ENCODE assay signal across 35 cellular contexts in the genomic region with DNA sequence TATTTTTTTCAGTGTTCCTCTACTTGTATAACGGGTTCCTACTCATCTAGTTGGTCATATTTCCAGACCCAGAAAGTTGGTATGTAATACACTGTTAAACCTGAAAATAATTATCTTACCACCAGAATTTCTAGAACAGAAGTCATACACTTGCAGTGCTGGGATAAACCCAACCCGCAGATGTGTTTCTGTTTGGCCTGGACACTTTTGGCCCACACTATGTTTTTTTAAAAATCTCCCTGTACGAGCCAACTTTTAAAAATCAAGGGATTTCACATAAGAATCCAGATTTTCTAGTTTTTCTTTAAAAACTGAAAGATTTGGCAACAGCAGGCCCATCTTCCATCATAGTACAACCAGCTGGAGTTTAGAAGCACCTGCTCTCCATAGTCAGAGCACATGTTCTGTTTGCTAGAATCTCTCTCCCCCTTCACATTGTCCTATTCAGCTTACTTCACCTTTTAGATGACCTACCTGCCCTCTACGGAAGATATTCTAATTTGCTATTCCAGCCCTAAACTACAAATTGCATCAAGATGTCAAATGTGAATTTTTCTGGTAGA.
"Had no signal": no experiment of that assay in that cellular context is flagged by ENCODE, and none has a peak within 500 bp of the region (broad histone marks: within the 10 kb centered on the region; RNA-seq: fewer than 3 reads in every experiment).

No MANE protein-coding gene starts in this region.

- H3K9me3 Mint-ChIP-seq: activated CD4-positive, alpha-beta T cell treated with anti-CD3 and anti-CD28 coated beads, Interleukin-2, amount 10 ng/mL, durations not matched to agents 24 days and 14 days; activated T-helper 17 cell treated with anti-CD3 and anti-CD28 coated beads, Interleukin-2, amount 50 U/mL, for 72 hours had no signal

- H3K4me3 ChIP-seq: body of pancreas, breast epithelium, Peyer's patch had no signal

- DNase-seq: activated CD4-positive, alpha-beta T cell treated with anti-CD3 and anti-CD28 coated beads for 1 hour; activated CD4-positive, alpha-beta T cell treated with anti-CD3 and anti-CD28 coated beads, Interleukin-2, amount 10 ng/mL, durations not matched to agents 24 days and 14 days; activated CD4-positive, alpha-beta T cell treated with anti-CD3 and anti-CD28 coated beads, Interleukin-2, amount 50 U/mL, for 4 hours; activated CD4-positive, CD25-positive, alpha-beta regulatory T cell; activated CD8-positive, alpha-beta T cell treated with anti-CD3 and anti-CD28 coated beads for 36 hours; activated effector memory CD4-positive, alpha-beta T cell treated with anti-CD3 and anti-CD28 coated beads, Interleukin-2, amount 50 U/mL, for 16 hours; activated naive CD4-positive, alpha-beta T cell; activated naive CD4-positive, alpha-beta T cell treated with anti-CD3 and anti-CD28 coated beads, Interleukin-2, amount 50 U/mL, for 16 hours; activated naive CD8-positive, alpha-beta T cell treated with anti-CD3 and anti-CD28 coated beads for 36 hours; activated T-cell treated with anti-CD3 and anti-CD28 coated beads, Interleukin-2, amount 50 U/mL, for 1 hour; activated T-cell treated with anti-CD3 and anti-CD28 coated beads, Interleukin-2, amount 50 U/mL, for 72 hours; amniotic stem cell; body of pancreas; caudate nucleus; NCI-H1092 treated with DMSO at 0.1 percent for 48 hours; NCI-H1417; NCI-H146; NCI-H187; NCI-H2029 treated with DMSO at 0.1 percent for 48 hours; NCI-H2107; NCI-H2171; NCI-H510A; NCI-H526; NCI-H748 treated with DMSO at 0.1 percent for 48 hours; NK-92 treated with Interleukin-12 subunit alpha and Interleukin-12 subunit beta, amount 100 ng/mL, for 24 hours; PC-3; Peyer's patch; RPMI8226; SW 1271; T-helper 1 cell; T-helper 2 cell; T-helper 9 cell had no signal

- H3K4me1 Mint-ChIP-seq: activated CD4-positive, alpha-beta T cell treated with anti-CD3 and anti-CD28 coated beads, Interleukin-2, amount 10 ng/mL, durations not matched to agents 24 days and 14 days; activated naive CD8-positive, alpha-beta T cell treated with anti-CD3 and anti-CD28 coated beads for 36 hours; activated T-helper 17 cell treated with anti-CD3 and anti-CD28 coated beads, Interleukin-2, amount 50 U/mL, for 72 hours had no signal

- H3K4me1 ChIP-seq: body of pancreas, breast epithelium had no signal

- H3K36me3 Mint-ChIP-seq: activated naive CD8-positive, alpha-beta T cell treated with anti-CD3 and anti-CD28 coated beads for 36 hours had no signal

- H3K4me3 Mint-ChIP-seq: activated CD4-positive, alpha-beta T cell treated with anti-CD3 and anti-CD28 coated beads, Interleukin-2, amount 10 ng/mL, durations not matched to agents 24 days and 14 days; activated CD8-positive, alpha-beta T cell treated with anti-CD3 and anti-CD28 coated beads for 36 hours; activated naive CD8-positive, alpha-beta T cell treated with anti-CD3 and anti-CD28 coated beads for 36 hours; activated T-cell treated with anti-CD3 and anti-CD28 coated beads, Interleukin-2, amount 50 U/mL, for 72 hours; activated T-helper 17 cell treated with anti-CD3 and anti-CD28 coated beads, Interleukin-2, amount 50 U/mL, for 72 hours had no signal

- H3K36me3 ChIP-seq: breast epithelium, Peyer's patch had no signal

- H3K9me3 ChIP-seq: body of pancreas, breast epithelium, Peyer's patch had no signal

- H3K27me3 ChIP-seq: body of pancreas, breast epithelium, Peyer's patch had no signal

- H3K27ac Mint-ChIP-seq: activated CD4-positive, alpha-beta T cell treated with anti-CD3 and anti-CD28 coated beads, Interleukin-2, amount 10 ng/mL, durations not matched to agents 24 days and 14 days; activated CD8-positive, alpha-beta T cell treated with anti-CD3 and anti-CD28 coated beads for 36 hours; activated naive CD8-positive, alpha-beta T cell treated with anti-CD3 and anti-CD28 coated beads for 36 hours; activated T-cell treated with anti-CD3 and anti-CD28 coated beads, Interleukin-2, amount 50 U/mL, for 72 hours; activated T-helper 17 cell treated with anti-CD3 and anti-CD28 coated beads, Interleukin-2, amount 50 U/mL, for 72 hours had no signal

- ATAC-seq: activated CD8-positive, alpha-beta T cell treated with anti-CD3 and anti-CD28 coated beads for 36 hours; activated T-cell treated with anti-CD3 and anti-CD28 coated beads, Interleukin-2, amount 50 U/mL, for 72 hours; activated T-helper 17 cell treated with anti-CD3 and anti-CD28 coated beads, Interleukin-2, amount 50 U/mL, for 72 hours; body of pancreas; PC-3 had no signal

- H3K27ac ChIP-seq: body of pancreas, breast epithelium, Peyer's patch, VCaP had no signal
